8 cellular contexts compared by ENCODE assay signal in the genomic region with DNA sequence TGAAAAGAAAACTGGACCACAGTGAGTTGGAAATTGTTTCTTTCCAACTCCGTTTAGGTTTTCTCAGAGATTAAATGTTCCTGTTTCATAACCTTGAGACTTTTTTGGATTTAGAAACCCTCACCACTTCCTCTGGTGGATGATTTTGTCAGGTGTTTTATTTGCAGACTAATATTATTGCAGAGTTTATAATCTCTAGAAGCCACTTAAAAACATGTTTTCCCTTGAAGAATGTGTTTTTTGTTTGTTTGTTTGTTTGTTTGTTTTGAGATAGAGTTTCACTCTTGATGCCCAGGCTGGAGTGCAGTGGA. TPM values are rescaled to one million over a fixed set of nuclear protein-coding genes. Genes with fewer than 3 reads are reported as not detected.
DNase-seq lines count a peak whose midpoint lies in the region; ATAC-seq and TF ChIP-seq lines count a peak whose summit lies in the region.

No MANE protein-coding gene starts in this region.

- TF ChIP-seq CTCF in Caco-2 (IDR thresholded peaks at IDR 0.05; ENCODE audit: insufficient read depth in 1 of 2, low read depth in 1 of 2, low read length in 1 of 2, severe bottlenecking in 1 of 2, unreplicated experiment in 1 of 2), result no peak
- TF ChIP-seq CTCF in NB4 (IDR thresholded peaks at IDR 0.05; ENCODE audit: low read depth, low read length), result no peak
- no peak for TF ChIP-seq CTCF in osteocyte (IDR thresholded peaks at IDR 0.05)

- intact Hi-C loops in Caco-2 (cut with micrococcal nuclease; ENCODE audit: unreplicated experiment), result loop anchor here (1.0 to 5.0 kb wide), 2 partner anchors 66 to 264 kb away; a partner anchor contains a TSS

- H3K36me3 ChIP-seq in Caco-2 (ENCODE audit: control insufficient read depth, insufficient read depth, low read length), result no peaks in the 10 kb centered on the region
- H3K36me3 ChIP-seq in effector memory CD4-positive, alpha-beta T cell (ENCODE audit: control insufficient read depth, insufficient read depth, low read length), result no peaks in the 10 kb centered on the region

- H3K4me3 Mint-ChIP-seq in Caco-2 (ENCODE audit: unreplicated experiment), result peak overlapping the region; percentile 75
- H3K4me3 Mint-ChIP-seq in osteocyte (ENCODE audit: unreplicated experiment), result peak overlapping the region; percentile 99

- TSS peak; percentile 90 for BruUV-seq in Caco-2 (replicated peaks; lab: Mats Ljungman, UMichigan)

- POLR2A ChIA-PET in Caco-2 (lab: Charles Lee), result interaction anchor here (0.5 to 1.3 kb wide), 12 partner anchors 20 to 643 kb away, joined by 3 to 26 read pairs (median 4); a partner anchor contains a TSS

- ATAC-seq in GM19463 (IDR thresholded peaks at IDR 0.05; ENCODE audit: unreplicated experiment), result no peak

- DNase-seq in Caco-2 (no peak), NB4 (ENCODE audit: low read depth) (no peak), osteocyte (ENCODE audit: extremely low spot score, unreplicated experiment) (no peak), hippocampal formation (lab: John Stamatoyannopoulos, UW) (no peak)
- no peak for DNase-seq in effector memory CD4-positive, alpha-beta T cell
- no peak for DNase-seq in stimulated activated naive CD4-positive, alpha-beta T cell treated with Interleukin-2 at 50 U/mL for 16 hours (lab: John Stamatoyannopoulos, UW)
- DNase-seq in stimulated activated CD4-positive, alpha-beta T cell treated with anti-CD3 and anti-CD28 coated beads, Interleukin-4, amount 100 ng/mL, for 4 hours, result no peak

- H3K36me3 Mint-ChIP-seq in Caco-2 (ENCODE audit: insufficient read depth, unreplicated experiment), result peaks cover 6% of the 10 kb centered on the region
- H3K36me3 Mint-ChIP-seq in osteocyte (ENCODE audit: unreplicated experiment), result peaks cover 3% of the 10 kb centered on the region

- H3K27me3 ChIP-seq in Caco-2 (replicated peaks; ENCODE audit: control insufficient read depth, insufficient read depth, low read length), result no peaks in the 10 kb centered on the region
- no peaks in the 10 kb centered on the region for H3K27me3 ChIP-seq in effector memory CD4-positive, alpha-beta T cell (replicated peaks; ENCODE audit: control insufficient read depth, insufficient read depth, low read length, poor library complexity, severe bottlenecking)

- H3K27me3 Mint-ChIP-seq in Caco-2 (ENCODE audit: insufficient read depth, unreplicated experiment), result no peaks in the 10 kb centered on the region
- H3K27me3 Mint-ChIP-seq in osteocyte (ENCODE audit: unreplicated experiment), result no peaks in the 10 kb centered on the region

- H3K27ac Mint-ChIP-seq in Caco-2 (ENCODE audit: unreplicated experiment) (peak overlapping the region; percentile 80), osteocyte (ENCODE audit: unreplicated experiment) (peak overlapping the region; percentile 94)

- H3K9me3 Mint-ChIP-seq in Caco-2 (ENCODE audit: unreplicated experiment) (no peaks in the 10 kb centered on the region), osteocyte (ENCODE audit: unreplicated experiment) (no peaks in the 10 kb centered on the region)

- H3K4me1 ChIP-seq in Caco-2, result peaks cover 13% of the 10 kb centered on the region; the same call in 1 of the 2 replicates
- no peaks in the 10 kb centered on the region for H3K4me1 ChIP-seq in effector memory CD4-positive, alpha-beta T cell (ENCODE audit: control insufficient read depth, insufficient read depth, low read length, poor library complexity, severe bottlenecking)

- peaks cover 8% of the 10 kb centered on the region for H3K4me1 Mint-ChIP-seq in Caco-2 (ENCODE audit: low read depth, unreplicated experiment)
- H3K4me1 Mint-ChIP-seq in osteocyte (ENCODE audit: unreplicated experiment), result peaks cover 13% of the 10 kb centered on the region

- CTCF ChIA-PET in Caco-2 (lab: Charles Lee), result interaction anchor here (0.7 to 0.8 kb wide), 2 partner anchors 58 to 1136 kb away, joined by 3 read pairs; no protein-coding TSS in a partner anchor

- H3K4me3 ChIP-seq in Caco-2 (ENCODE audit: low read depth, low read length) (peak overlapping the region; percentile 29), NB4 (ENCODE audit: low read depth, low read length) (peak overlapping the region; percentile 59)
- H3K4me3 ChIP-seq in effector memory CD4-positive, alpha-beta T cell (ENCODE audit: insufficient read depth, low read depth, low read length, poor library complexity, severe bottlenecking), result peak overlapping the region; percentile 89

- TF ChIP-seq POLR2A in NB4 (IDR thresholded peaks at IDR 0.05; ENCODE audit: extremely low read depth, insufficient read length), result no peak

- H3K9me3 ChIP-seq in Caco-2, result no peaks in the 10 kb centered on the region
- no peaks in the 10 kb centered on the region for H3K9me3 ChIP-seq in effector memory CD4-positive, alpha-beta T cell (ENCODE audit: control insufficient read depth, low read length)

- H3K27ac ChIP-seq in effector memory CD4-positive, alpha-beta T cell (ENCODE audit: insufficient read depth, low read length, poor library complexity, severe bottlenecking), result no peak overlapping the region

RNA-seq across cellular contexts. Expression of a gene that starts 0.5 kb away (rescaled TPM):
- total RNA-seq in Caco-2 (2022) (68.8 and 83.2 TPM in 2 replicates), osteocyte (58.9 and 66.3 TPM in 2 replicates)

Comparison
In these comparisons a context has a peak if more than half of its experiments do, and no peak if none do; other contexts are left out.
1. H3K4me3 ChIP-seq: peak in every context shown above with its lines; median percentile 89 in effector memory CD4-positive, alpha-beta T cell; 59 in NB4; 29 in Caco-2.